26 cellular contexts compared by ENCODE assay signal in genomic region chr10:76007206-76007605, GRCh38.
"Had no signal": no experiment of that assay in that cellular context is flagged by ENCODE, and none has a peak within 500 bp of the region (broad histone marks: within the 10 kb centered on the region; RNA-seq: fewer than 3 reads in every experiment).

No MANE protein-coding gene starts in this region.

- DNase-seq: activated CD4-positive, alpha-beta T cell treated with anti-CD3 and anti-CD28 coated beads for 48 hours; activated CD4-positive, alpha-beta T cell treated with anti-CD3 and anti-CD28 coated beads, Interleukin-2, amount 50 U/mL, for 48 hours; activated CD8-positive, alpha-beta memory T cell treated with anti-CD3 and anti-CD28 coated beads for 24 hours; activated effector memory CD4-positive, alpha-beta T cell treated with Interleukin-2 at 50 U/mL for 16 hours; activated naive CD4-positive, alpha-beta T cell treated with Interleukin-2 at 50 U/mL for 16 hours; anterior cingulate cortex; esophagus squamous epithelium; hippocampal formation; lower lobe of right lung; mesenchymal stem cell; naive thymus-derived CD8-positive, alpha-beta T cell; pancreas; sigmoid colon; small intestine; stimulated activated CD4-positive, alpha-beta T cell treated with anti-CD3 and anti-CD28 coated beads, Interleukin-1b, Interleukin-23, amount 100 ng/mL, for 48 hours; stimulated activated CD4-positive, alpha-beta T cell treated with anti-CD3 and anti-CD28 coated beads, Interleukin-4, amount 100 ng/mL, for 4 hours; stimulated activated CD8-positive, alpha-beta memory T cell treated with anti-CD3 and anti-CD28 coated beads, Interleukin-4, amount 100 ng/mL, for 48 hours; stimulated activated naive CD8-positive, alpha-beta T cell treated with anti-CD3 and anti-CD28 coated beads, Interleukin-15, amount 100 ng/mL, for 72 hours; T-helper 9 cell; tibial artery; WERI-Rb-1 had no signal

- ATAC-seq: activated CD4-positive, CD25-positive, alpha-beta regulatory T cell treated with anti-CD3 and anti-CD28 coated beads, Interleukin-2, amount 50 U/mL, for 24 hours; left lobe of liver; lower lobe of right lung; naive thymus-derived CD8-positive, alpha-beta T cell; pancreas; stimulated activated memory B cell treated with anti-CD40 and anti-IgM and Interleukin-4, amounts not matched to agents 10 μg/mL and 1 μg/mL and 100 μg/mL, for 72 hours; stimulated activated naive CD8-positive, alpha-beta T cell treated with anti-CD3 and anti-CD28 coated beads, Interleukin-15, amount 100 ng/mL, for 72 hours had no signal

- H3K36me3 ChIP-seq: esophagus squamous epithelium, lower lobe of right lung, pancreas, prostate gland, sigmoid colon, suprapubic skin, tibial artery, WERI-Rb-1 had no signal

- H3K27me3 ChIP-seq: esophagus squamous epithelium, pancreas, sigmoid colon, suprapubic skin, tibial artery had no signal

- H3K4me3 ChIP-seq: esophagus squamous epithelium, lower lobe of right lung, pancreas, prostate gland, sigmoid colon, suprapubic skin, tibial artery had no signal
